ENCODE assay signal across 1 cellular context in the genomic region with DNA sequence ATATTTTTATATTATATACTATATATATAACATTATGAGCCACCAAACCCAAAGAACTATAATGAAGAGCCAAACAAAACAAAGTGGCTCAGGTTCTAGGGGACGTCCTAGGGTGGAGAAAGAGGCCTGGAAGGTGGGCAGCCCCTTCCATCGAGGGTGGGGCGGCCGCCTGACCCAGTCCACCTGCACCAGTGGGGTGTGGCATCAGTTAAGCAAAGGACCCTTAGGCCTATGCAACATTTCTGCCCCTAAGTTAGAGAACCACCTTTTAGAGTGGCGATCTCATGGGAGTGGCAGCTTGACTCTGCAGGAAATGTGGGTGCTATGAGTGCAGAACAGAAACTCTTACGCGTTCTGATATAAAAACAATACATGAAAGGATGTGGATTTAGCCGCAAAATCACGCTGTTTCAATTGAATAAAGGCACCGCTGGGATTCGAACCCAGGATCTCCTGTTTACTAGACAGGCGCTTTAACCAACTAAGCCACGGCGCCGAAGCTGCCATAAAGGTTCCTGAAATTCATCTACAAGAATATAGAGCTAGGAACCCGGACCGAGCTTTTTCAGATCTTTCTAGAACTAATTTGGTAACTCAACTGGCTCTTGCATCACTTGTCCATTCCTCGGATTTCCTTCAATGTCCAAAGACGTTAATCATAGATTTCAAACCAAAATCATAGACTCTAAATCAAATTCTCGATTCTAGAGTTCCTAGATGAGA.
TF ChIP-seq lines count a peak whose summit lies in the region.

No MANE protein-coding gene starts in this region.

TF ChIP-seq in SK-N-SH treated with all-trans-retinoic acid at 6 μM for 48 hours, 23 proteins besides CTCF, POLR2A, EP300 and RAD21 (continued from another document):
- TF ChIP-seq, protein P1, sequence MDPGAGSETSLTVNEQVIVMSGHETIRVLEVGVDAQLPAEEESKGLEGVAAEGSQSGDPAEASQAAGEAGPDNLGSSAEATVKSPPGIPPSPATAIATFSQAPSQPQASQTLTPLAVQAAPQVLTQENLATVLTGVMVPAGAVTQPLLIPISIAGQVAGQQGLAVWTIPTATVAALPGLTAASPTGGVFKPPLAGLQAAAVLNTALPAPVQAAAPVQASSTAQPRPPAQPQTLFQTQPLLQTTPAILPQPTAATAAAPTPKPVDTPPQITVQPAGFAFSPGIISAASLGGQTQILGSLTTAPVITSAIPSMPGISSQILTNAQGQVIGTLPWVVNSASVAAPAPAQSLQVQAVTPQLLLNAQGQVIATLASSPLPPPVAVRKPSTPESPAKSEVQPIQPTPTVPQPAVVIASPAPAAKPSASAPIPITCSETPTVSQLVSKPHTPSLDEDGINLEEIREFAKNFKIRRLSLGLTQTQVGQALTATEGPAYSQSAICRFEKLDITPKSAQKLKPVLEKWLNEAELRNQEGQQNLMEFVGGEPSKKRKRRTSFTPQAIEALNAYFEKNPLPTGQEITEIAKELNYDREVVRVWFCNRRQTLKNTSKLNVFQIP (CRISPR knock-in tag; IDR thresholded peaks at IDR 0.05; ENCODE audit: borderline replicate concordance, low read depth) = no peak
